ENCODE assay signal across 21 cellular contexts in genomic region chr12:32052300-32052691, GRCh38. TPM values are rescaled to one million over a fixed set of nuclear protein-coding genes. Genes with fewer than 3 reads are reported as not detected.
DNase-seq lines count a peak whose midpoint lies in the region; ATAC-seq, FAIRE-seq and TF ChIP-seq lines count a peak whose summit lies in the region.
"Had no signal": no experiment of that assay in that cellular context is flagged by ENCODE, and none has a peak within 500 bp of the region (broad histone marks: within the 10 kb centered on the region; RNA-seq: fewer than 3 reads in every experiment).

No MANE protein-coding gene starts in this region.

- H3K4me3 ChIP-seq in AG04450 (ENCODE audit: low read depth, low read length) (no peak overlapping the region), IMR-90 (ENCODE audit: insufficient read depth, low read depth, low read length) (no peak overlapping the region), endodermal cell (ENCODE audit: low read length) (no peak overlapping the region), psoas muscle (no peak overlapping the region), upper lobe of right lung (no peak overlapping the region)
- H3K4me3 ChIP-seq: gastroesophageal sphincter had no signal

- H3K36me3 ChIP-seq in IMR-90 (ENCODE audit: control insufficient read depth, insufficient read depth, low read length) (no peaks in the 10 kb centered on the region), endodermal cell (ENCODE audit: control insufficient read depth, insufficient read depth, low read length) (no peaks in the 10 kb centered on the region), psoas muscle (ENCODE audit: insufficient read depth in 1 of 2, low read depth in 1 of 2) (no peaks in the 10 kb centered on the region), upper lobe of right lung (no peaks in the 10 kb centered on the region)
- H3K36me3 ChIP-seq: gastroesophageal sphincter had no signal

- no peak overlapping the region for H2AFZ ChIP-seq in IMR-90 (replicated peaks; ENCODE audit: low read length, poor library complexity)

- H2BK5ac ChIP-seq in IMR-90 (ENCODE audit: low read depth, low read length, poor library complexity, severe bottlenecking): peak overlapping the region; percentile 69

- H2AK5ac ChIP-seq in IMR-90 (ENCODE audit: low read depth, low read length): no peak overlapping the region

- peak overlapping the region; percentile 17; the same call in 1 of the 3 replicates for H2BK15ac ChIP-seq in IMR-90 (ENCODE audit: low read depth, low read length)

- FAIRE-seq in urothelium cell line (lab: Jason Lieb, UNC): no peak
- FAIRE-seq: kidney had no signal

- peaks cover 6% of the 10 kb centered on the region; the same call in 1 of the 2 replicates for H3K9me3 ChIP-seq in AG04450 (ENCODE audit: control insufficient read depth, insufficient read depth, low read length)
- no peaks in the 10 kb centered on the region; the same call in 1 of the 2 replicates for H3K9me3 ChIP-seq in IMR-90 (ENCODE audit: control insufficient read depth, insufficient read depth, low read length)
- H3K9me3 ChIP-seq in endodermal cell (ENCODE audit: control insufficient read depth, low read length): peaks cover 55% of the 10 kb centered on the region
- H3K9me3 ChIP-seq in psoas muscle: no peaks in the 10 kb centered on the region
- no peaks in the 10 kb centered on the region for H3K9me3 ChIP-seq in upper lobe of right lung
- H3K9me3 ChIP-seq: gastroesophageal sphincter had no signal

- no peaks in the 10 kb centered on the region for H3K9me1 ChIP-seq in IMR-90 (ENCODE audit: insufficient read depth, low read length)

- in situ Hi-C loops in IMR-90 (cut with MboI; ENCODE audit: low sequenced_read_pairs): loop anchor here (25.0 kb wide), 1 partner anchor 390 kb away; the partner anchor contains the start of gene ETFBKMT

- no peak overlapping the region; the same call in 1 of the 2 replicates for H2BK120ac ChIP-seq in IMR-90 (ENCODE audit: low read depth, low read length)

- peaks cover 39% of the 10 kb centered on the region for H3K36me3 Mint-ChIP-seq in endodermal cell (ENCODE audit: low read depth)
- no peaks in the 10 kb centered on the region for H3K36me3 Mint-ChIP-seq in nephron (ENCODE audit: low read depth)
- H3K36me3 Mint-ChIP-seq: activated naive CD4-positive, alpha-beta T cell treated with anti-CD3 and anti-CD28 coated beads, Interleukin-2, amount 10 ng/mL, durations not matched to agents 7 days and 5 days had no signal

- H4K5ac ChIP-seq in IMR-90 (ENCODE audit: low read depth, low read length): peak overlapping the region; percentile 32; the same call in 1 of the 2 replicates

- H3K9ac ChIP-seq in IMR-90 (ENCODE audit: low read depth, low read length) (no peak overlapping the region), endodermal cell (ENCODE audit: extremely low read depth, low read length, poor library complexity, severe bottlenecking) (no peak overlapping the region)

- H3K14ac ChIP-seq in IMR-90 (replicated peaks; ENCODE audit: low read depth, low read length): no peak overlapping the region

- dilution Hi-C loops in IMR-90 (cut with HindIII; ENCODE audit: low sequenced_read_pairs, unreplicated experiment): no loop called here

- H3K27me3 Mint-ChIP-seq in endodermal cell (ENCODE audit: insufficient read depth): no peaks in the 10 kb centered on the region
- no peaks in the 10 kb centered on the region for H3K27me3 Mint-ChIP-seq in nephron (ENCODE audit: low read depth)
- H3K27me3 Mint-ChIP-seq: activated CD4-positive, alpha-beta T cell treated with anti-CD3 and anti-CD28 coated beads, Interleukin-2, amount 10 ng/mL, durations not matched to agents 7 days and 5 days; activated CD8-positive, alpha-beta memory T cell treated with anti-CD3 and anti-CD28 coated beads, Interleukin-2, amount 10 ng/mL, durations not matched to agents 7 days and 5 days; activated naive CD4-positive, alpha-beta T cell treated with anti-CD3 and anti-CD28 coated beads, Interleukin-2, amount 10 ng/mL, durations not matched to agents 7 days and 5 days; CD8-positive, alpha-beta memory T cell had no signal

- intact Hi-C loops in IMR-90 (cut with micrococcal nuclease) (loop anchor here (2.0 to 10.0 kb wide), 2 partner anchors 369 to 397 kb away; partner anchors contain the start of gene ETFBKMT), psoas muscle (cut with DNase I) (no loop called here), upper lobe of right lung (cut with DNase I) (no loop called here)

- H3K9me3 Mint-ChIP-seq in endodermal cell: peaks cover 82% of the 10 kb centered on the region
- peaks cover 8% of the 10 kb centered on the region for H3K9me3 Mint-ChIP-seq in nephron

- no peak overlapping the region for H3K56ac ChIP-seq in IMR-90 (ENCODE audit: extremely low read depth, insufficient read depth, low read length)

- no peaks in the 10 kb centered on the region for H3K79me1 ChIP-seq in IMR-90 (ENCODE audit: low read depth in 1 of 2, low read length in 2 of 2)

- H3K4me3 Mint-ChIP-seq in endodermal cell (no peak overlapping the region), nephron (no peak overlapping the region)
- H3K4me3 Mint-ChIP-seq: activated CD4-positive, alpha-beta T cell treated with anti-CD3 and anti-CD28 coated beads, Interleukin-2, amount 10 ng/mL, durations not matched to agents 7 days and 5 days; activated CD8-positive, alpha-beta memory T cell treated with anti-CD3 and anti-CD28 coated beads, Interleukin-2, amount 10 ng/mL, durations not matched to agents 7 days and 5 days; activated naive CD4-positive, alpha-beta T cell treated with anti-CD3 and anti-CD28 coated beads, Interleukin-2, amount 10 ng/mL, durations not matched to agents 7 days and 5 days; CD8-positive, alpha-beta memory T cell had no signal

- no peak for TF ChIP-seq POLR2A in IMR-90 (IDR thresholded peaks at IDR 0.05; ENCODE audit: low read depth, low read length)

- no peak overlapping the region for H2AK9ac ChIP-seq in IMR-90 (replicated peaks; ENCODE audit: low read depth, low read length, poor library complexity)

- no peak for TF ChIP-seq RAD21 in IMR-90 (IDR thresholded peaks at IDR 0.05; ENCODE audit: low read length)

- peak overlapping the region; percentile 31 for H3K27ac Mint-ChIP-seq in endodermal cell
- peak overlapping the region; percentile 73 to 84 (median 80) for H3K27ac Mint-ChIP-seq in nephron
- H3K27ac Mint-ChIP-seq: activated CD4-positive, alpha-beta T cell treated with anti-CD3 and anti-CD28 coated beads, Interleukin-2, amount 10 ng/mL, durations not matched to agents 7 days and 5 days; activated CD8-positive, alpha-beta memory T cell treated with anti-CD3 and anti-CD28 coated beads, Interleukin-2, amount 10 ng/mL, durations not matched to agents 7 days and 5 days; activated naive CD4-positive, alpha-beta T cell treated with anti-CD3 and anti-CD28 coated beads, Interleukin-2, amount 10 ng/mL, durations not matched to agents 7 days and 5 days had no signal

- no peak overlapping the region for H4K91ac ChIP-seq in IMR-90 (ENCODE audit: insufficient read depth, low read depth, low read length)

- H3K4me1 ChIP-seq in IMR-90 (ENCODE audit: control insufficient read depth, insufficient read depth, low read length) (peaks cover 7% of the 10 kb centered on the region), endodermal cell (ENCODE audit: control insufficient read depth, insufficient read depth, low read length) (no peaks in the 10 kb centered on the region), psoas muscle (no peaks in the 10 kb centered on the region), upper lobe of right lung (no peaks in the 10 kb centered on the region)
- H3K4me1 ChIP-seq: gastroesophageal sphincter had no signal

- TF ChIP-seq CTCF in AG04450 (IDR thresholded peaks at IDR 0.05; ENCODE audit: low read depth, low read length): no peak
- TF ChIP-seq CTCF in IMR-90 (conservative IDR thresholded peaks at IDR 0.05; ENCODE audit: low read depth, low read length): no peak
- no peak for TF ChIP-seq CTCF in endodermal cell (conservative IDR thresholded peaks at IDR 0.05)
- no peak for TF ChIP-seq CTCF in nephron (IDR thresholded peaks at IDR 0.05; ENCODE audit: unreplicated experiment in 3 of 3)
- TF ChIP-seq CTCF in psoas muscle (IDR thresholded peaks at IDR 0.05): no peak
- TF ChIP-seq CTCF in upper lobe of right lung (IDR thresholded peaks at IDR 0.05): no peak

- no peak for DNase-seq in AG04450 (ENCODE audit: low read depth, low spot score)
- no peak for DNase-seq in IMR-90
- DNase-seq in endodermal cell: no peak
- DNase-seq in urothelium cell line (ENCODE audit: low spot score): no peak
- DNase-seq in psoas muscle: no peak
- no peak for DNase-seq in upper lobe of right lung
- DNase-seq: activated CD4-positive, alpha-beta T cell treated with anti-CD3 and anti-CD28 coated beads, Interleukin-2, amount 10 ng/mL, durations not matched to agents 7 days and 5 days; activated CD8-positive, alpha-beta memory T cell treated with anti-CD3 and anti-CD28 coated beads, Interleukin-2, amount 10 ng/mL, durations not matched to agents 7 days and 5 days; activated naive CD4-positive, alpha-beta T cell treated with anti-CD3 and anti-CD28 coated beads, Interleukin-2, amount 10 ng/mL, durations not matched to agents 7 days and 5 days; anterior cingulate cortex; CD8-positive, alpha-beta memory T cell; Karpas-422; kidney; NCI-H1694 treated with DMSO at 0.1 percent for 48 hours; substantia nigra; T-helper 2 cell had no signal

- CTCF ChIA-PET in AG04450 (lab: Charles Lee) (interaction anchor here (0.6 to 1.5 kb wide), 3 partner anchors 8 to 68 kb away, joined by 3 read pairs; no protein-coding TSS in a partner anchor), IMR-90 (lab: Yijun Ruan, JAX) (interaction anchor here (3.1 kb wide), 1 partner anchor 8 kb away, joined by 10 read pairs; no protein-coding TSS in a partner anchor)

- peak overlapping the region; percentile 67; the same call in 1 of the 2 replicates for H3K18ac ChIP-seq in IMR-90 (ENCODE audit: low read depth, low read length)

- H3K27ac ChIP-seq in AG04450 (ENCODE audit: low read depth, low read length) (peak overlapping the region; percentile 75), IMR-90 (ENCODE audit: insufficient read depth, low read length) (no peak overlapping the region), endodermal cell (ENCODE audit: low read depth, low read length) (no peak overlapping the region), psoas muscle (no peak overlapping the region), upper lobe of right lung (no peak overlapping the region)
- H3K27ac ChIP-seq: gastroesophageal sphincter, VCaP had no signal

- H4K20me1 ChIP-seq in IMR-90 (ENCODE audit: insufficient read depth, low read length): peaks cover 4% of the 10 kb centered on the region; the same call in 1 of the 2 replicates

- H3K27me3 ChIP-seq in AG04450 (ENCODE audit: control insufficient read depth, insufficient read depth, low read length) (no peaks in the 10 kb centered on the region), IMR-90 (ENCODE audit: control insufficient read depth, insufficient read depth, low read length) (no peaks in the 10 kb centered on the region), endodermal cell (ENCODE audit: control insufficient read depth, insufficient read depth, low read length, poor library complexity, severe bottlenecking) (no peaks in the 10 kb centered on the region), psoas muscle (ENCODE audit: insufficient read depth in 3 of 3, low read length in 2 of 3) (no peaks in the 10 kb centered on the region), upper lobe of right lung (no peaks in the 10 kb centered on the region)
- H3K27me3 ChIP-seq: gastroesophageal sphincter had no signal

- H3K4ac ChIP-seq in IMR-90 (ENCODE audit: low read depth, low read length): peak overlapping the region; percentile 58; the same call in 1 of the 2 replicates

- H3K23ac ChIP-seq in IMR-90 (ENCODE audit: low read depth, low read length): no peak overlapping the region

- no TSS peak for BruUV-seq in IMR-90 (replicated peaks; lab: Mats Ljungman, UMichigan)

- no CpG with 5 or more reads among the region's 2 CpGs for WGBS in IMR-90 (ENCODE audit: extremely low coverage in 2 of 2, insufficient read length in 1 of 2), 2 experiments
- WGBS in endodermal cell (ENCODE audit: insufficient coverage in 1 of 2, insufficient read length in 1 of 2), 2 experiments: 72% methylated on average over 2 of the region's 2 CpGs; no CpG with 5 or more reads in 1 of the 2 experiments
- WGBS in psoas muscle, 3 donors: 15 to 34% (median 29%) methylated on average over 2 of the region's 2 CpGs

- peak overlapping the region in 1 of 2 experiments; percentile 57; a peak in 1 of 4 replicates for H4K8ac ChIP-seq in IMR-90 (ENCODE audit: low read depth in 2 of 2, low read length in 2 of 2)

- no peak overlapping the region; the same call in 1 of the 2 replicates for H2BK20ac ChIP-seq in IMR-90 (ENCODE audit: low read depth, low read length)

- peak overlapping the region; percentile 38; the same call in 1 of the 2 replicates for H3K4me2 ChIP-seq in IMR-90 (ENCODE audit: low read depth, low read length)

- H3K4me1 Mint-ChIP-seq in endodermal cell (peaks cover 24% of the 10 kb centered on the region), nephron (peaks cover 9% of the 10 kb centered on the region)
- H3K4me1 Mint-ChIP-seq: activated CD8-positive, alpha-beta memory T cell treated with anti-CD3 and anti-CD28 coated beads, Interleukin-2, amount 10 ng/mL, durations not matched to agents 7 days and 5 days had no signal

- POLR2A ChIA-PET in AG04450 (lab: Yijun Ruan, JAX): no interaction called here
- POLR2A ChIA-PET in IMR-90 (lab: Charles Lee; ENCODE audit: unreplicated experiment): interaction anchor here (0.6 kb wide), 1 partner anchor 55 kb away, joined by 5 read pairs; no protein-coding TSS in a partner anchor

- ATAC-seq in IMR-90 (ENCODE audit: low read depth) (peak; percentile 5), psoas muscle (no peak), GM19395 (IDR thresholded peaks at IDR 0.05; ENCODE audit: unreplicated experiment) (no peak), upper lobe of right lung (no peak)
- ATAC-seq: activated CD8-positive, alpha-beta memory T cell treated with anti-CD3 and anti-CD28 coated beads, Interleukin-2, amount 10 ng/mL, durations not matched to agents 7 days and 5 days; gastroesophageal sphincter; sciatic nerve had no signal

RNA-seq across cellular contexts. Expression of gene BICD1, which starts 54.4 kb away (rescaled TPM):
- polyA plus RNA-seq in AG04450 (2011; rRNA removed) (19.0 and 20.1 TPM in 2 replicates), IMR-90 (2012; rRNA removed) (17.6 and 21.8 TPM in 2 replicates), psoas muscle (1 to 10 TPM in 1 of 3 donors, under 1 TPM in 2; 0.55 to 2.1 (median 0.99) TPM)
- 41.6 and 43.8 TPM in 2 replicates for polyA minus RNA-seq in AG04450 (2011; rRNA and poly(A)+ RNA removed)
- total RNA-seq in IMR-90 (2012; rRNA removed) (17.2 and 25.0 TPM in 2 replicates), endodermal cell (100 to 1,000 TPM in 1 of 2 donors, 10 to 100 TPM in 1; 56.0 to 101 TPM), psoas muscle (1 to 10 TPM; 2.8 to 9.8 (median 4.5) TPM), upper lobe of right lung (18.0 TPM)
- 7.2 and 7.3 TPM in 2 replicates for polyA plus RNA-seq in IMR-90 (2012; cell fraction: cytosol; rRNA removed)
- 32.2 and 53.0 TPM in 2 replicates for polyA plus RNA-seq in IMR-90 (2012; cell fraction: nucleus; rRNA removed; ENCODE audit: low replicate concordance)
- 24.8 TPM for polyA plus RNA-seq in endodermal cell (2013, experiment 1 of 2)
- polyA plus RNA-seq in endodermal cell (2013, experiment 2 of 2): 21.9 TPM
